In the genomic region with DNA sequence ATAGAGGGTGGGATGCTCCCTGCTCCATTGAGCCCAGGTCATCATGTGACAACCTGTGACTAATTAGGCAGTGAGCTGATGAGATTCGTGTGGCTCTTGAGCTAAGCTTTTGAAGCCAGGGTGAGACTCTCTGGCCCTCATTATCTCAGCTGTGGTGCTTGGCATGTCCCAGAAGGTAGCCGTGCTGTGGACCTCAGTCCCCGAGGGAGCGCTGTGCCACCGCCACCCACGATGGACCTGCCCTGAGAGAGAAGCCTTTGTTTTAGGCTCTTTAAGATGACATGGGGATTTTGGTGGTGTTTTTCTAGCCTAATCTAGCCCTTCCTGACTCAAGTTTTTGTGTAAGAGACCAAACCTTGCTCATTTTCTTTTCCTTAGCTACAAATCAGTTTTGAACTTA, we compare ENCODE assay signal across 27 cellular contexts.
"Had no signal": no experiment of that assay in that cellular context is flagged by ENCODE, and none has a peak within 500 bp of the region (broad histone marks: within the 10 kb centered on the region; RNA-seq: fewer than 3 reads in every experiment).

No MANE protein-coding gene starts in this region.

- H3K36me3 ChIP-seq: adrenal gland, ascending aorta, left lung, right lobe of liver, stomach, suprapubic skin, tibial nerve had no signal

- H2AFZ ChIP-seq: hepatocyte had no signal

- ATAC-seq: activated CD4-positive, alpha-beta T cell treated with anti-CD3 and anti-CD28 coated beads for 36 hours; activated T-helper 17 cell treated with anti-CD3 and anti-CD28 coated beads, Interleukin-2, amount 50 U/mL, for 72 hours; foreskin keratinocyte; left lung; right lobe of liver had no signal

- H3K27me3 ChIP-seq: adrenal gland, ascending aorta, foreskin keratinocyte, hepatocyte, left lung, right lobe of liver, stomach, suprapubic skin, tibial nerve had no signal

- H3K4me3 ChIP-seq: adrenal gland, ascending aorta, hepatocyte, left lung, lung, right lobe of liver, skin epidermis, stomach, suprapubic skin, tibial nerve had no signal

- DNase-seq: activated B cell treated with CpG ODN at 0.5 μM for 24 hours; activated CD4-positive, alpha-beta T cell treated with anti-CD3 and anti-CD28 coated beads for 36 hours; activated CD4-positive, alpha-beta T cell treated with anti-CD3 and anti-CD28 coated beads, Interleukin-2, amount 50 U/mL, for 4 hours; activated CD8-positive, alpha-beta memory T cell treated with anti-CD3 and anti-CD28 coated beads for 24 hours; activated CD8-positive, alpha-beta memory T cell treated with anti-CD3 and anti-CD28 coated beads, Interleukin-2, amount 50 U/mL, for 4 hours; activated naive CD4-positive, alpha-beta T cell; activated T-cell treated with anti-CD3 and anti-CD28 coated beads, Interleukin-2, amount 50 U/mL, for 24 hours; adrenal gland; central memory CD4-positive, alpha-beta T cell; dermis blood vessel endothelial cell; effector CD8-positive, alpha-beta T cell; foreskin keratinocyte; immature natural killer cell; kidney glomerular epithelial cell; left lung; naive B cell; posterior cingulate gyrus; right lobe of liver; stimulated activated CD4-positive, alpha-beta T cell treated with anti-CD3 and anti-CD28 coated beads, Interleukin-1b, Interleukin-23, amount 100 ng/mL, for 48 hours; stomach had no signal

- H3K27ac ChIP-seq: adrenal gland, ascending aorta, foreskin keratinocyte, hepatocyte, left lung, right lobe of liver, skin epidermis, stomach, suprapubic skin had no signal

- H3K9me3 ChIP-seq: adrenal gland, ascending aorta, left lung, right lobe of liver, stomach, suprapubic skin, tibial nerve had no signal

- H3K4me1 ChIP-seq: ascending aorta, foreskin keratinocyte, right lobe of liver, suprapubic skin had no signal

- H3K4me2 ChIP-seq: hepatocyte had no signal
